1 cellular context compared by ENCODE assay signal in genomic region chr11:101255036-101255435, GRCh38.
TF ChIP-seq lines count a peak whose summit lies in the region.

No MANE protein-coding gene starts in this region.

TF ChIP-seq in H1, 55 proteins besides CTCF, POLR2A, EP300 and RAD21 (continued from another document):
- no peak for TF ChIP-seq MAFK (IDR thresholded peaks at IDR 0.05; ENCODE audit: low read depth, low read length)
- TF ChIP-seq E2F6 (IDR thresholded peaks at IDR 0.05), result no peak
- no peak for TF ChIP-seq KDM1A (IDR thresholded peaks at IDR 0.05; ENCODE audit: borderline replicate concordance, low read length)
- TF ChIP-seq EZH2 (IDR thresholded peaks at IDR 0.05; ENCODE audit: low read depth, low read length, severe bottlenecking), result no peak
- no peak for TF ChIP-seq JUN (IDR thresholded peaks at IDR 0.05; ENCODE audit: low read depth, low read length)
- no peak for TF ChIP-seq RBBP5 (IDR thresholded peaks at IDR 0.05; ENCODE audit: borderline replicate concordance, low read depth, low read length)
- TF ChIP-seq SIRT6 (IDR thresholded peaks at IDR 0.05; ENCODE audit: low read length), result no peak
- TF ChIP-seq CTBP2 (IDR thresholded peaks at IDR 0.05; ENCODE audit: borderline replicate concordance, insufficient read depth, insufficient read length, low read length), result no peak
- no peak for TF ChIP-seq SP4 (IDR thresholded peaks at IDR 0.05; ENCODE audit: low read length)
- no peak for TF ChIP-seq SIX5 (IDR thresholded peaks at IDR 0.05; ENCODE audit: low read depth, low read length)
